Comparison of ENCODE assay signal across 13 cellular contexts in genomic region chr11:114846040-114846791, GRCh38.
A peak's percentile ranks its signal among the peaks of the same experiment; 100 is the strongest.
DNase-seq lines count a peak whose midpoint lies in the region; ATAC-seq and TF ChIP-seq lines count a peak whose summit lies in the region.
"Had no signal": no experiment of that assay in that cellular context is flagged by ENCODE, and none has a peak within 500 bp of the region (broad histone marks: within the 10 kb centered on the region; RNA-seq: fewer than 3 reads in every experiment).

No MANE protein-coding gene starts in this region.

- H3K27ac Mint-ChIP-seq in activated CD4-positive, alpha-beta T cell treated with anti-CD3 and anti-CD28 coated beads for 36 hours = no peak overlapping the region
- H3K27ac Mint-ChIP-seq: natural killer cell treated with Interleukin-12 subunit alpha and Interleukin-12 subunit beta and Interleukin-15 and Interleukin-18, amount 100 ng/mL, for 72 hours had no signal

- no peaks in the 10 kb centered on the region for H3K9me3 Mint-ChIP-seq in activated CD4-positive, alpha-beta T cell treated with anti-CD3 and anti-CD28 coated beads for 36 hours (ENCODE audit: low read depth)
- H3K9me3 Mint-ChIP-seq: natural killer cell treated with Interleukin-12 subunit alpha and Interleukin-12 subunit beta and Interleukin-15 and Interleukin-18, amount 100 ng/mL, for 72 hours had no signal

- peak; percentile 4 for DNase-seq in activated CD4-positive, alpha-beta T cell treated with anti-CD3 and anti-CD28 coated beads for 36 hours
- DNase-seq in activated CD4-positive, alpha-beta T cell treated with anti-CD3 and anti-CD28 coated beads for 48 hours = no peak
- DNase-seq in RPMI7951 (ENCODE audit: low read depth) = peak; percentile 34
- DNase-seq in left cardiac atrium = peak; percentile 53
- DNase-seq in upper lobe of right lung = no peak
- DNase-seq in DMS114 treated with DMSO at 0.1 percent for 48 hours (lab: John Stamatoyannopoulos, UW; ENCODE audit: unreplicated experiment) = no peak
- DNase-seq in coronary artery (ENCODE audit: low spot score) = no peak
- DNase-seq: activated CD4-positive, alpha-beta T cell treated with anti-CD3 and anti-CD28 coated beads, Interleukin-2, amount 50 U/mL, for 1 hour; aorta; NCI-H774 had no signal

- H3K4me3 ChIP-seq in upper lobe of right lung (no peak overlapping the region), coronary artery (no peak overlapping the region)
- H3K4me3 ChIP-seq: vagina had no signal

- H3K27ac ChIP-seq in upper lobe of right lung (no peak overlapping the region), coronary artery (no peak overlapping the region)
- H3K27ac ChIP-seq: vagina had no signal

- no peak for ATAC-seq in activated CD4-positive, alpha-beta T cell treated with anti-CD3 and anti-CD28 coated beads for 36 hours
- ATAC-seq in left cardiac atrium (peak; percentile 93 to 95), upper lobe of right lung (peak; percentile 60), HG03045 (IDR thresholded peaks at IDR 0.05; ENCODE audit: unreplicated experiment) (no peak)
- ATAC-seq: natural killer cell treated with Interleukin-12 subunit alpha and Interleukin-12 subunit beta and Interleukin-15 and Interleukin-18, amount 100 ng/mL, for 72 hours had no signal

- no peaks in the 10 kb centered on the region for H3K36me3 Mint-ChIP-seq in activated CD4-positive, alpha-beta T cell treated with anti-CD3 and anti-CD28 coated beads for 36 hours (ENCODE audit: low read depth)
- H3K36me3 Mint-ChIP-seq: natural killer cell treated with Interleukin-12 subunit alpha and Interleukin-12 subunit beta and Interleukin-15 and Interleukin-18, amount 100 ng/mL, for 72 hours had no signal

- TF ChIP-seq CTCF in upper lobe of right lung (IDR thresholded peaks at IDR 0.05) = peak; percentile 18
- no peak for TF ChIP-seq CTCF in coronary artery (IDR thresholded peaks at IDR 0.05)

- H3K4me3 Mint-ChIP-seq in activated CD4-positive, alpha-beta T cell treated with anti-CD3 and anti-CD28 coated beads for 36 hours = no peak overlapping the region
- H3K4me3 Mint-ChIP-seq: natural killer cell treated with Interleukin-12 subunit alpha and Interleukin-12 subunit beta and Interleukin-15 and Interleukin-18, amount 100 ng/mL, for 72 hours had no signal

- H3K4me1 ChIP-seq in upper lobe of right lung = no peaks in the 10 kb centered on the region
- H3K4me1 ChIP-seq: vagina had no signal

- H3K4me1 Mint-ChIP-seq in activated CD4-positive, alpha-beta T cell treated with anti-CD3 and anti-CD28 coated beads for 36 hours = no peaks in the 10 kb centered on the region

- POLR2A ChIA-PET in activated CD4-positive, alpha-beta T cell treated with anti-CD3 and anti-CD28 coated beads for 36 hours (lab: Charles Lee) = no interaction called here

- H3K27me3 ChIP-seq in upper lobe of right lung = no peaks in the 10 kb centered on the region
- H3K27me3 ChIP-seq: vagina had no signal

- CTCF ChIA-PET in activated CD4-positive, alpha-beta T cell treated with anti-CD3 and anti-CD28 coated beads for 36 hours (lab: Charles Lee) = no interaction called here

- intact Hi-C loops in activated CD4-positive, alpha-beta T cell treated with anti-CD3 and anti-CD28 coated beads for 36 hours (cut with DNase I, micrococcal nuclease) = no loop called here
- intact Hi-C loops in left cardiac atrium (cut with DNase I) (no loop called here), upper lobe of right lung (cut with DNase I) (no loop called here)

- peaks cover 5% of the 10 kb centered on the region for H3K27me3 Mint-ChIP-seq in activated CD4-positive, alpha-beta T cell treated with anti-CD3 and anti-CD28 coated beads for 36 hours

- H3K9me3 ChIP-seq in upper lobe of right lung = no peaks in the 10 kb centered on the region
- H3K9me3 ChIP-seq: vagina had no signal

- no peaks in the 10 kb centered on the region for H3K36me3 ChIP-seq in upper lobe of right lung
- H3K36me3 ChIP-seq: vagina had no signal

Comparison
In these comparisons a context has a peak if more than half of its experiments do, and no peak if none do; other contexts are left out.
1. DNase-seq: peak in activated CD4-positive, alpha-beta T cell treated with anti-CD3 and anti-CD28 coated beads for 36 hours (single experiment), RPMI7951 (single experiment) and left cardiac atrium (single experiment); none in activated CD4-positive, alpha-beta T cell treated with anti-CD3 and anti-CD28 coated beads for 48 hours (single experiment), upper lobe of right lung (single experiment), DMS114 treated with DMSO at 0.1 percent for 48 hours (single experiment) and coronary artery (single experiment).
2. ATAC-seq: peak in left cardiac atrium (2 of 2) and upper lobe of right lung (single experiment); none in activated CD4-positive, alpha-beta T cell treated with anti-CD3 and anti-CD28 coated beads for 36 hours (single experiment) and HG03045 (single experiment).